ENCODE assay signal across 19 cellular contexts in the genomic region with DNA sequence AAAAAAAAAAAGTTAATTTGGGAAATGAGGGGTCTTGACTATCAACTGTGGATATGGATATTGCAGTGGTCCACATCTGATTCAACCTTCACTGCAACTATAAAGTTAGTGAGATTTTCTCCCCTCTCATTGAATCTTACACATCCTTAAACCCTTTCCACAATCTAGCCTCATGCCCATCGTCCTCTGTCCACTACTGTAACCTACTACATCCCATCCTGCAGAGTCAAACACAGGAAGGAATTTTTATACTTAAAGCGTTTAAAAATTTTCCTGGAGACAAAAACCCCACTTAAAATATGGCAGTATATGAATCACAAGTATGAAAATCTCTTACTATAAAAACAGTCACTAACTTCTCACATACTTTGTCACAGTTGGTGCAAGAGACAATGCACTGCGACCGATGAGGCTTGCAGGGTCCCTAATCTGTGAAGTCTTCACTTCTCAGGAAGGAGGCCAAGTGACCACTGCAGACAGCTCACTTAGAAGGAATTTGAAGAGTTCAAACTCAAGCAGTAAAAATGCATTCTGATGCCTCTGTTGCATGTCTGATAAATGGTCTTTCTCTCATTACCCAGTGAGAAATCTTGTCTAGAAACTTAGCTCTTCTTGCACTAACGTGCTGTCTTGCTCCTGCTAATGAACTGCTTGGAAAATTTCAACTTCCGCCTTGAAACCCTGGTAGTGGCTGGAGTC. TPM values are rescaled to one million over a fixed set of nuclear protein-coding genes. Genes with fewer than 3 reads are reported as not detected.
DNase-seq lines count a peak whose midpoint lies in the region; ATAC-seq, FAIRE-seq and TF ChIP-seq lines count a peak whose summit lies in the region.
"Had no signal": no experiment of that assay in that cellular context is flagged by ENCODE, and none has a peak within 500 bp of the region (broad histone marks: within the 10 kb centered on the region; RNA-seq: fewer than 3 reads in every experiment).

No MANE protein-coding gene starts in this region.

- no peak for TF ChIP-seq CTCF in SK-N-SH (IDR thresholded peaks at IDR 0.05)
- no peak for TF ChIP-seq CTCF in gastrocnemius medialis (IDR thresholded peaks at IDR 0.05 in 4 of 5, conservative IDR thresholded peaks at IDR 0.05 in 1 of 5)

- DNase-seq in activated naive CD4-positive, alpha-beta T cell treated with anti-CD3 and anti-CD28 coated beads, Interleukin-2, amount 10 ng/mL, durations not matched to agents 7 days and 5 days = no peak
- DNase-seq in activated naive CD4-positive, alpha-beta T cell treated with anti-CD3 and anti-CD28 coated beads for 36 hours = no peak
- no peak for DNase-seq in SK-N-SH
- peak; percentile 57 for DNase-seq in fibroblast of peridontal ligament (ENCODE audit: extremely low read depth)
- DNase-seq in urothelium cell line (ENCODE audit: low spot score) = peak; percentile 26
- no peak for DNase-seq in SHP77 treated with DMSO at 0.1 percent for 48 hours (lab: John Stamatoyannopoulos, UW)
- no peak for DNase-seq in gastrocnemius medialis
- DNase-seq: kidney, NCI-H2081, nephron progenitor cell, spleen, T1000, upper lobe of left lung had no signal

- TF ChIP-seq RAD21 in SK-N-SH (IDR thresholded peaks at IDR 0.05; ENCODE audit: low read length) = no peak

- POLR2A ChIA-PET in SK-N-SH (lab: Yijun Ruan, JAX) = no interaction called here

- H3K27ac ChIP-seq in SK-N-SH (ENCODE audit: low read depth in 2 of 2, low read length in 1 of 2) (peak overlapping the region; percentile 17 to 70; a peak in 3 of 4 replicates), gastrocnemius medialis (no peak overlapping the region)
- H3K27ac ChIP-seq: ascending aorta, spleen, upper lobe of left lung had no signal

- intact Hi-C loops in activated naive CD4-positive, alpha-beta T cell treated with anti-CD3 and anti-CD28 coated beads for 36 hours (cut with micrococcal nuclease) = no loop called here
- intact Hi-C loops in gastrocnemius medialis (cut with DNase I; ENCODE audit: low total_unique reads) = no loop called here

- H3K27me3 Mint-ChIP-seq in activated naive CD4-positive, alpha-beta T cell treated with anti-CD3 and anti-CD28 coated beads, Interleukin-2, amount 10 ng/mL, durations not matched to agents 7 days and 5 days = no peaks in the 10 kb centered on the region
- no peaks in the 10 kb centered on the region for H3K27me3 Mint-ChIP-seq in activated naive CD4-positive, alpha-beta T cell treated with anti-CD3 and anti-CD28 coated beads for 36 hours (ENCODE audit: low read depth)

- in situ Hi-C loops in gastrocnemius medialis (cut with MboI; ENCODE audit: low sequenced_read_pairs in 4 of 4) = no loop called here

- peaks cover 32% of the 10 kb centered on the region for H3K36me3 Mint-ChIP-seq in activated naive CD4-positive, alpha-beta T cell treated with anti-CD3 and anti-CD28 coated beads, Interleukin-2, amount 10 ng/mL, durations not matched to agents 7 days and 5 days
- H3K36me3 Mint-ChIP-seq in activated naive CD4-positive, alpha-beta T cell treated with anti-CD3 and anti-CD28 coated beads for 36 hours (ENCODE audit: low read depth) = no peaks in the 10 kb centered on the region
- H3K36me3 Mint-ChIP-seq: IgD-negative memory B cell had no signal

- H3K27me3 ChIP-seq in SK-N-SH (ENCODE audit: insufficient read depth) = no peaks in the 10 kb centered on the region
- no peaks in the 10 kb centered on the region for H3K27me3 ChIP-seq in gastrocnemius medialis
- H3K27me3 ChIP-seq: ascending aorta, spleen, upper lobe of left lung had no signal

- H3F3A ChIP-seq in SK-N-SH (replicated peaks; ENCODE audit: insufficient read depth) = peaks cover 28% of the 10 kb centered on the region

- no peaks in the 10 kb centered on the region for H3K36me3 ChIP-seq in SK-N-SH (replicated peaks in 1 of 2; ENCODE audit: control insufficient read depth in 1 of 2, insufficient read depth in 2 of 2, low read length in 1 of 2)
- no peaks in the 10 kb centered on the region for H3K36me3 ChIP-seq in gastrocnemius medialis
- H3K36me3 ChIP-seq: ascending aorta, spleen, upper lobe of left lung had no signal

- H3K4me2 ChIP-seq in SK-N-SH = peak overlapping the region; percentile 53

- TF ChIP-seq EP300 in SK-N-SH (IDR thresholded peaks at IDR 0.05; ENCODE audit: borderline replicate concordance in 1 of 2, low read depth in 1 of 2, low read length in 1 of 2) = peak in 1 of 2 experiments; percentile 54; a peak in 2 of 4 replicates

- H3K4me1 Mint-ChIP-seq in activated naive CD4-positive, alpha-beta T cell treated with anti-CD3 and anti-CD28 coated beads, Interleukin-2, amount 10 ng/mL, durations not matched to agents 7 days and 5 days = peaks cover 61% of the 10 kb centered on the region
- H3K4me1 Mint-ChIP-seq in activated naive CD4-positive, alpha-beta T cell treated with anti-CD3 and anti-CD28 coated beads for 36 hours (ENCODE audit: low read depth) = peaks cover 27% of the 10 kb centered on the region
- H3K4me1 Mint-ChIP-seq: B cell, IgD-negative memory B cell had no signal

- H3K4me3 Mint-ChIP-seq in activated naive CD4-positive, alpha-beta T cell treated with anti-CD3 and anti-CD28 coated beads, Interleukin-2, amount 10 ng/mL, durations not matched to agents 7 days and 5 days = peak overlapping the region; percentile 60
- no peak overlapping the region for H3K4me3 Mint-ChIP-seq in activated naive CD4-positive, alpha-beta T cell treated with anti-CD3 and anti-CD28 coated beads for 36 hours
- H3K4me3 Mint-ChIP-seq: B cell, IgD-negative memory B cell, nephron progenitor cell had no signal

- H3K9me2 ChIP-seq in SK-N-SH = no peaks in the 10 kb centered on the region

- peak overlapping the region; percentile 93 for H3K27ac Mint-ChIP-seq in activated naive CD4-positive, alpha-beta T cell treated with anti-CD3 and anti-CD28 coated beads, Interleukin-2, amount 10 ng/mL, durations not matched to agents 7 days and 5 days
- H3K27ac Mint-ChIP-seq in activated naive CD4-positive, alpha-beta T cell treated with anti-CD3 and anti-CD28 coated beads for 36 hours = no peak overlapping the region
- H3K27ac Mint-ChIP-seq: B cell, IgD-negative memory B cell, nephron progenitor cell had no signal

- no peaks in the 10 kb centered on the region for H3K9me3 ChIP-seq in SK-N-SH
- H3K9me3 ChIP-seq in gastrocnemius medialis = no peaks in the 10 kb centered on the region
- H3K9me3 ChIP-seq: ascending aorta, spleen, upper lobe of left lung had no signal

- H4K20me1 ChIP-seq in SK-N-SH (ENCODE audit: insufficient read depth) = no peaks in the 10 kb centered on the region

- H3K9me3 Mint-ChIP-seq in activated naive CD4-positive, alpha-beta T cell treated with anti-CD3 and anti-CD28 coated beads, Interleukin-2, amount 10 ng/mL, durations not matched to agents 7 days and 5 days = peaks cover 15% of the 10 kb centered on the region
- peaks cover 1% of the 10 kb centered on the region for H3K9me3 Mint-ChIP-seq in activated naive CD4-positive, alpha-beta T cell treated with anti-CD3 and anti-CD28 coated beads for 36 hours
- H3K9me3 Mint-ChIP-seq: nephron progenitor cell had no signal

- no peak for FAIRE-seq in urothelium cell line (lab: Jason Lieb, UNC)
- FAIRE-seq: G401.6, kidney had no signal

- peak overlapping the region; percentile 23; the same call in 1 of the 2 replicates for H3K9ac ChIP-seq in SK-N-SH

- no peak for TF ChIP-seq POLR2A in gastrocnemius medialis (IDR thresholded peaks at IDR 0.05)

- ATAC-seq in gastrocnemius medialis = no peak
- ATAC-seq in HG02798 (IDR thresholded peaks at IDR 0.05; ENCODE audit: poor library complexity, unreplicated experiment) = no peak

- no peaks in the 10 kb centered on the region for H3K79me2 ChIP-seq in SK-N-SH (ENCODE audit: insufficient read depth)

- CTCF ChIA-PET in activated naive CD4-positive, alpha-beta T cell treated with anti-CD3 and anti-CD28 coated beads, Interleukin-2, amount 10 ng/mL, durations not matched to agents 7 days and 5 days (lab: Charles Lee) = no interaction called here
- CTCF ChIA-PET in activated naive CD4-positive, alpha-beta T cell treated with anti-CD3 and anti-CD28 coated beads for 36 hours (lab: Charles Lee) = no interaction called here
- CTCF ChIA-PET in SK-N-SH (lab: Yijun Ruan, JAX) = interaction anchor here (1.3 kb wide), 1 partner anchor 14 kb away, joined by 4 read pairs; no protein-coding TSS in a partner anchor

- peak overlapping the region; percentile 84 for H2AFZ ChIP-seq in SK-N-SH (ENCODE audit: low read depth)

- H3K4me1 ChIP-seq in SK-N-SH (ENCODE audit: control insufficient read depth in 1 of 2, insufficient read depth in 2 of 2, low read depth in 1 of 2, low read length in 1 of 2) = peaks cover 0 to 14% of the 10 kb centered on the region in 2 experiments; a peak in 2 of 4 replicates
- no peaks in the 10 kb centered on the region for H3K4me1 ChIP-seq in gastrocnemius medialis
- H3K4me1 ChIP-seq: ascending aorta had no signal

- H3K4me3 ChIP-seq in SK-N-SH (ENCODE audit: low read depth in 2 of 2, low read length in 1 of 2) = no peak overlapping the region
- no peak overlapping the region for H3K4me3 ChIP-seq in gastrocnemius medialis
- H3K4me3 ChIP-seq: ascending aorta, spleen, upper lobe of left lung had no signal

- WGBS in SK-N-SH (ENCODE audit: low lambda C conversion rate) = 30% methylated on average over 6 of the region's 6 CpGs

TF ChIP-seq in SK-N-SH, 30 proteins besides CTCF, POLR2A, EP300 and RAD21 (continues in another document):
- TF ChIP-seq POLR2AphosphoS5 (IDR thresholded peaks at IDR 0.05; ENCODE audit: low read depth, low read length) (no peak; the same call in 1 of the 2 replicates), NRF1 (IDR thresholded peaks at IDR 0.05; ENCODE audit: low read depth, low read length) (no peak), NFIC (IDR thresholded peaks at IDR 0.05; ENCODE audit: borderline replicate concordance) (peak; percentile 61), RCOR1 (IDR thresholded peaks at IDR 0.05; ENCODE audit: low read length) (no peak), CHD2 (IDR thresholded peaks at IDR 0.05; ENCODE audit: low read length, partially characterized antibody) (no peak), TCF12 (IDR thresholded peaks at IDR 0.05) (peak; percentile 66), FOXJ3 (CRISPR knock-in tag; IDR thresholded peaks at IDR 0.05) (no peak), FOXM1 (IDR thresholded peaks at IDR 0.05; ENCODE audit: low read depth) (no peak), FOSL2 (IDR thresholded peaks at IDR 0.05; ENCODE audit: borderline replicate concordance, low read depth) (peak; percentile 73), JUND (IDR thresholded peaks at IDR 0.05) (peak; percentile 57), SMC3 (IDR thresholded peaks at IDR 0.05; ENCODE audit: low read depth, low read length) (no peak), MEF2A (IDR thresholded peaks at IDR 0.05; ENCODE audit: borderline replicate concordance, low read depth) (no peak)

RNA-seq across cellular contexts. Expression of a gene that starts 50.3 kb away (rescaled TPM):
- total RNA-seq in activated naive CD4-positive, alpha-beta T cell treated with anti-CD3 and anti-CD28 coated beads for 36 hours = not detected
- 0.03 TPM in 1 of 2 replicates, not detected in the other for polyA plus RNA-seq in SK-N-SH (2012; rRNA removed)
- 0.03 TPM in 1 of 2 replicates, not detected in the other for polyA plus RNA-seq in SK-N-SH (2012; cell fraction: cytosol; rRNA removed)
- polyA plus RNA-seq in SK-N-SH (2012; cell fraction: nucleus; rRNA removed) = not detected in 2 replicates
- under 1 TPM; 0.27 to 0.66 (median 0.44) TPM for total RNA-seq in gastrocnemius medialis
- total RNA-seq: ascending aorta, B cell, OCI-LY7 had no signal
- polyA plus RNA-seq: IgD-negative memory B cell had no signal

Comparison
In these comparisons a context has a peak if more than half of its experiments do, and no peak if none do; other contexts are left out.
1. DNase-seq: peak in fibroblast of peridontal ligament (single experiment) and urothelium cell line (single experiment); none in activated naive CD4-positive, alpha-beta T cell treated with anti-CD3 and anti-CD28 coated beads, Interleukin-2, amount 10 ng/mL, durations not matched to agents 7 days and 5 days (single experiment), activated naive CD4-positive, alpha-beta T cell treated with anti-CD3 and anti-CD28 coated beads for 36 hours (single experiment), SK-N-SH (single experiment), SHP77 treated with DMSO at 0.1 percent for 48 hours (single experiment) and gastrocnemius medialis (0 of 2).
2. H3K27ac ChIP-seq: peak in SK-N-SH (2 of 2); none in gastrocnemius medialis (0 of 4).